20 cellular contexts compared by ENCODE assay signal in the genomic region with DNA sequence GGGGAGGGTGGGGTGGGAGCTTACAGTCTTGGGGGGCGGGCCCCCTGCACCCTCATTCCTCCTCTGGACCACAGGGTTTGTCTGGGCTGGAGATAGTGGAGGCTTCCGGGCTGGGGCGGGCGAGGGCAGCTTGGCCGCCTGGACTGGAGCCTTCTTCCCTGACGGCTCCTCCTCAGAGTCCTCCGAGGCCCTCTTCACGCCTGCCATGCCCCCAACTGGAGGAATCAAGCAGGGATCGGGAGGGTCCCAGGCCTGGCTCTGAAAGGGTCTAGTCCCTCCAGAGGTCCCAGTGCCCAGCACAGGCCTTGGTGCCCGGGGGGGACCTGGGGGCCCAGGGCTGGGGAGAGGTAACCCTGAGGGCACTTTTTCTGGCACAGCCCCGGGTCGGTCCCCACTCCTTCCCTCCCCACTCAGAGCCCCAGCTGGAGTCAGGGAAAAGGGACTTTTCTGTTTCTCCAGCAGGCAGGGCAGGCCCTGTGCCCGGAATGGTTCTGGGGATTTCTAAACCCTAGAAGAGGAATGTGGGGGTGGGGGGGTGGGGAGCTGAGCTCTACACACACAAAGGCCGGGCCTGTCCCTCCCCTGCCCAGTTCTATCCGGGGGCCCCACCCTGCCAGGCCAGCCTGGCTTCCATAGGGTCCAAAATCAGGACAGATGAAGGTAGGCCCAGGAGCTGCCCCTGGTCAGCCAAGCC. TPM values are rescaled to one million over a fixed set of nuclear protein-coding genes. Genes with fewer than 3 reads are reported as not detected.
DNase-seq lines count a peak whose midpoint lies in the region; ATAC-seq, FAIRE-seq and TF ChIP-seq lines count a peak whose summit lies in the region.
"Had no signal": no experiment of that assay in that cellular context is flagged by ENCODE, and none has a peak within 500 bp of the region (broad histone marks: within the 10 kb centered on the region; RNA-seq: fewer than 3 reads in every experiment).

No MANE protein-coding gene starts in this region.

- TF ChIP-seq CTCF in AG09319 (IDR thresholded peaks at IDR 0.05; ENCODE audit: low read depth, low read length) = no peak
- no peak for TF ChIP-seq CTCF in glutamatergic neuron (IDR thresholded peaks at IDR 0.05; ENCODE audit: partially characterized antibody, unreplicated experiment)

- peaks cover 2% of the 10 kb centered on the region for H3K36me3 ChIP-seq in rectal smooth muscle tissue (ENCODE audit: control insufficient read depth, insufficient read depth, low read length)
- H3K36me3 ChIP-seq: BLaER1, thyroid gland had no signal

- peak; percentile 29 for DNase-seq in AG09319 (ENCODE audit: extremely low read depth, low read depth)
- DNase-seq in anterior cingulate cortex (lab: John Stamatoyannopoulos, UW) = peak in 48 of 58 donors; percentile 15 to 83 (median 64)
- peak; percentile 70 to 77 for DNase-seq in hippocampal formation (lab: John Stamatoyannopoulos, UW)
- no peak for DNase-seq in RCC 7860 (ENCODE audit: low spot score)
- no peak for DNase-seq in NCI-H748 treated with DMSO at 0.1 percent for 48 hours (lab: John Stamatoyannopoulos, UW)
- no peak for DNase-seq in glutamatergic neuron
- DNase-seq: activated T-cell treated with anti-CD3 and anti-CD28 coated beads, Interleukin-2, amount 50 U/mL, for 4 hours; left cardiac atrium; NCI-H1092; NCI-H446 treated with DMSO at 0.1 percent for 48 hours; PC-9; T-helper 17 cell; thyroid gland had no signal

- no peaks in the 10 kb centered on the region for H3K9me3 Mint-ChIP-seq in glutamatergic neuron (ENCODE audit: unreplicated experiment)
- H3K9me3 Mint-ChIP-seq: activated T-cell treated with anti-CD3 and anti-CD28 coated beads, Interleukin-2, amount 50 U/mL, for 4 hours; IgD-negative memory B cell; nephron had no signal

- no peaks in the 10 kb centered on the region for H3K36me3 Mint-ChIP-seq in glutamatergic neuron (ENCODE audit: unreplicated experiment)

- H3K4me1 ChIP-seq in rectal smooth muscle tissue (ENCODE audit: control insufficient read depth, insufficient read depth, low read length) = peaks cover 6% of the 10 kb centered on the region
- H3K4me1 ChIP-seq: ascending aorta, thyroid gland had no signal

- no peak overlapping the region for H3K27ac Mint-ChIP-seq in glutamatergic neuron (ENCODE audit: unreplicated experiment)
- H3K27ac Mint-ChIP-seq: IgD-negative memory B cell, nephron, T-helper 17 cell had no signal

- peak overlapping the region; percentile 56 for H3K27ac ChIP-seq in rectal smooth muscle tissue (ENCODE audit: low read depth, low read length)
- H3K27ac ChIP-seq: BLaER1, PC-9, thyroid gland had no signal

- no peaks in the 10 kb centered on the region for H3K27me3 ChIP-seq in rectal smooth muscle tissue (ENCODE audit: control insufficient read depth, insufficient read depth, low read length)
- H3K27me3 ChIP-seq: ascending aorta, BLaER1, thyroid gland had no signal

- H3K9ac ChIP-seq in rectal smooth muscle tissue (ENCODE audit: low read length) = no peak overlapping the region
- H3K9ac ChIP-seq: BLaER1 had no signal

- H3K27me3 Mint-ChIP-seq in glutamatergic neuron (ENCODE audit: unreplicated experiment) = peaks cover 3% of the 10 kb centered on the region
- H3K27me3 Mint-ChIP-seq: T-helper 17 cell had no signal

- no peak overlapping the region for H3K4me3 ChIP-seq in rectal smooth muscle tissue (ENCODE audit: low read length)
- H3K4me3 ChIP-seq: ascending aorta, BLaER1, PC-9, thyroid gland had no signal

- H3K4me3 Mint-ChIP-seq in glutamatergic neuron (ENCODE audit: unreplicated experiment) = no peak overlapping the region
- H3K4me3 Mint-ChIP-seq: activated T-cell treated with anti-CD3 and anti-CD28 coated beads, Interleukin-2, amount 50 U/mL, for 4 hours; IgD-negative memory B cell; nephron; T-helper 17 cell had no signal

- peaks cover 6% of the 10 kb centered on the region for H3K4me1 Mint-ChIP-seq in glutamatergic neuron (ENCODE audit: low read depth, unreplicated experiment)
- H3K4me1 Mint-ChIP-seq: nephron, T-helper 17 cell had no signal

- ATAC-seq in HG02763 (IDR thresholded peaks at IDR 0.05; ENCODE audit: unreplicated experiment) = no peak
- ATAC-seq: T-helper 17 cell had no signal

- FAIRE-seq in RCC 7860 (lab: Jason Lieb, UNC) = no peak
- FAIRE-seq: GM12892 had no signal

RNA-seq across cellular contexts. Expression of gene MICALL2, which starts 11.6 kb away (rescaled TPM):
- 28.0 TPM for total RNA-seq in glutamatergic neuron (ENCODE audit: unreplicated experiment)

RNA-seq across cellular contexts. Expression of gene INTS1, which starts 56.5 kb away (rescaled TPM):
- total RNA-seq in glutamatergic neuron (ENCODE audit: unreplicated experiment) = 108 TPM

Comparison
In these comparisons a context has a peak if more than half of its experiments do, and no peak if none do; other contexts are left out.
1. DNase-seq: peak in AG09319 (single experiment), anterior cingulate cortex (48 of 58) and hippocampal formation (2 of 2); none in RCC 7860 (single experiment), NCI-H748 treated with DMSO at 0.1 percent for 48 hours (single experiment) and glutamatergic neuron (single experiment).